19 cellular contexts compared by ENCODE assay signal in the genomic region with DNA sequence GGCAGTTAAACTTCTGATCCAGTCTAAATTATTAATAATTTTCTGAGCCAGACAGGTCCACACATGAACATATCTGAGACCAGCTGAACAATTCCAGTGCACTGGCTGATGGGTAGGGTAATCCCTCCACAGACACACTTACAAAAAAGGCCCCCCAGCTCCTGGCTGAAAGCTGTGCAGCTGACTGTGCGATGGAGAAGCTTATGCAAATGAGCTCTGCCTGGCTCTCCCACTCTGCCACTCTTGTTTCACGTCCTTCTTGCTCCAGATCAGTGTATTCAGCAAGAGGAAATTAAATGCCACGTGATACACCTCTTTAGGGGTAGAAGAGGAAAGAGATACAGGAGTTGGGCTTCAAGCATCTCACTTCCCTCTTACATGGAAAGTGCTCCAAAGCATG.
DNase-seq lines count a peak whose midpoint lies in the region; ATAC-seq lines count a peak whose summit lies in the region.
"Had no signal": no experiment of that assay in that cellular context is flagged by ENCODE, and none has a peak within 500 bp of the region (broad histone marks: within the 10 kb centered on the region; RNA-seq: fewer than 3 reads in every experiment).

No MANE protein-coding gene starts in this region.

- intact Hi-C loops in activated CD4-positive, alpha-beta T cell treated with anti-CD3 and anti-CD28 coated beads for 36 hours (cut with DNase I, micrococcal nuclease), result no loop called here

- CTCF ChIA-PET in activated CD4-positive, alpha-beta T cell treated with anti-CD3 and anti-CD28 coated beads for 36 hours (lab: Charles Lee), result no interaction called here

- no peaks in the 10 kb centered on the region for H3K4me1 Mint-ChIP-seq in activated CD4-positive, alpha-beta T cell treated with anti-CD3 and anti-CD28 coated beads for 36 hours
- H3K4me1 Mint-ChIP-seq: CD4-positive, CD25-positive, alpha-beta regulatory T cell had no signal

- H3K4me3 Mint-ChIP-seq in activated CD4-positive, alpha-beta T cell treated with anti-CD3 and anti-CD28 coated beads for 36 hours, result no peak overlapping the region
- H3K4me3 Mint-ChIP-seq: CD4-positive, CD25-positive, alpha-beta regulatory T cell had no signal

- peaks cover 2% of the 10 kb centered on the region for H3K9me3 Mint-ChIP-seq in activated CD4-positive, alpha-beta T cell treated with anti-CD3 and anti-CD28 coated beads for 36 hours (ENCODE audit: low read depth)

- peak; percentile 4 for DNase-seq in NCI-H510A treated with DMSO at 0.1 percent for 48 hours (lab: John Stamatoyannopoulos, UW)
- no peak for DNase-seq in NCI-H510A (lab: John Stamatoyannopoulos, UW)
- peak; percentile 69 for DNase-seq in NCI-H524 treated with DMSO at 0.1 percent for 48 hours (lab: John Stamatoyannopoulos, UW)
- peak; percentile 61 for DNase-seq in ecto neural progenitor cell (ENCODE audit: low spot score)
- DNase-seq in left lobe of liver (ENCODE audit: low spot score), result no peak
- DNase-seq in activated CD4-positive, alpha-beta T cell treated with anti-CD3 and anti-CD28 coated beads for 36 hours, result no peak
- DNase-seq: activated CD4-positive, alpha-beta T cell treated with anti-CD3 and anti-CD28 coated beads for 1 hour; activated effector memory CD4-positive, alpha-beta T cell treated with anti-CD3 and anti-CD28 coated beads, Interleukin-2, amount 50 U/mL, for 16 hours; CD4-positive, CD25-positive, alpha-beta regulatory T cell; GM23248; IMR-90; left ventricle myocardium inferior; NCI-H1105 treated with DMSO at 0.1 percent for 48 hours; NCI-H2081; OCI-M1; stimulated activated naive CD4-positive, alpha-beta T cell had no signal

- H3K27ac Mint-ChIP-seq in activated CD4-positive, alpha-beta T cell treated with anti-CD3 and anti-CD28 coated beads for 36 hours, result no peak overlapping the region

- POLR2A ChIA-PET in activated CD4-positive, alpha-beta T cell treated with anti-CD3 and anti-CD28 coated beads for 36 hours (lab: Charles Lee), result no interaction called here

- ATAC-seq in left lobe of liver (no peak), HG02840 (IDR thresholded peaks at IDR 0.05; ENCODE audit: low FRiP score, unreplicated experiment) (no peak), GM19463 (IDR thresholded peaks at IDR 0.05; ENCODE audit: unreplicated experiment) (no peak)
- no peak for ATAC-seq in activated CD4-positive, alpha-beta T cell treated with anti-CD3 and anti-CD28 coated beads for 36 hours
- ATAC-seq: gastroesophageal sphincter had no signal

- H3K36me3 Mint-ChIP-seq in activated CD4-positive, alpha-beta T cell treated with anti-CD3 and anti-CD28 coated beads for 36 hours (ENCODE audit: low read depth), result no peaks in the 10 kb centered on the region
- H3K36me3 Mint-ChIP-seq: CD4-positive, CD25-positive, alpha-beta regulatory T cell had no signal

- H3K27me3 Mint-ChIP-seq in activated CD4-positive, alpha-beta T cell treated with anti-CD3 and anti-CD28 coated beads for 36 hours, result no peaks in the 10 kb centered on the region
- H3K27me3 Mint-ChIP-seq: CD4-positive, CD25-positive, alpha-beta regulatory T cell had no signal

Comparison
In these comparisons a context has a peak if more than half of its experiments do, and no peak if none do; other contexts are left out.
1. DNase-seq: peak in NCI-H510A treated with DMSO at 0.1 percent for 48 hours (single experiment), NCI-H524 treated with DMSO at 0.1 percent for 48 hours (single experiment) and ecto neural progenitor cell (single experiment); none in NCI-H510A (single experiment), left lobe of liver (single experiment) and activated CD4-positive, alpha-beta T cell treated with anti-CD3 and anti-CD28 coated beads for 36 hours (single experiment).